ENCODE assay signal across 24 cellular contexts in genomic region chr7:149296368-149296767, GRCh38.
"Had no signal": no experiment of that assay in that cellular context is flagged by ENCODE, and none has a peak within 500 bp of the region (broad histone marks: within the 10 kb centered on the region; RNA-seq: fewer than 3 reads in every experiment).

No MANE protein-coding gene starts in this region.

- H3K27me3 ChIP-seq: dorsolateral prefrontal cortex, gastrocnemius medialis, neutrophil, right atrium auricular region, tibial nerve, upper lobe of left lung had no signal

- DNase-seq: dorsolateral prefrontal cortex; effector CD4-positive, alpha-beta T cell; foreskin fibroblast; gastrocnemius medialis; mucosa of descending colon; naive B cell; stimulated activated CD4-positive, alpha-beta T cell treated with anti-CD3 and anti-CD28 coated beads, Interleukin-12 subunit alpha, Interleukin-12 subunit beta, amount 100 ng/mL, for 4 hours; stimulated activated CD4-positive, alpha-beta T cell treated with anti-CD3 and anti-CD28 coated beads, Interleukin-1b, Interleukin-23, amount 100 ng/mL, for 48 hours; stimulated activated CD4-positive, alpha-beta T cell treated with anti-CD3 and anti-CD28 coated beads, Interleukin-4, amount 100 ng/mL, for 1 hour; stimulated activated CD8-positive, alpha-beta memory T cell treated with anti-CD3 and anti-CD28 coated beads, Interleukin-4, amount 100 ng/mL, for 48 hours; stimulated activated naive CD4-positive, alpha-beta T cell treated with Interleukin-2 at 50 U/mL for 16 hours; upper lobe of left lung had no signal

- H3K36me3 ChIP-seq: neutrophil had no signal

- H3K4me1 ChIP-seq: gastrocnemius medialis, prostate gland, right atrium auricular region, tibial nerve, upper lobe of left lung had no signal

- ATAC-seq: gastrocnemius medialis; mucosa of descending colon; natural killer cell treated with Interleukin-12 subunit alpha and Interleukin-12 subunit beta and Interleukin-15 and Interleukin-18, amount 100 ng/mL, for 72 hours; sciatic nerve had no signal

- H3K4me3 Mint-ChIP-seq: memory B cell; mesothelial cell of epicardium; natural killer cell treated with Interleukin-12 subunit alpha and Interleukin-12 subunit beta and Interleukin-15 and Interleukin-18, amount 100 ng/mL, for 72 hours; neural crest cell had no signal

- H3K27me3 Mint-ChIP-seq: memory B cell, naive B cell had no signal

- H3K4me3 ChIP-seq: dorsolateral prefrontal cortex, gastrocnemius medialis, lung, mucosa of descending colon, prostate gland, right atrium auricular region, smooth muscle cell, thoracic aorta, tibial nerve, upper lobe of left lung had no signal

- H3K27ac Mint-ChIP-seq: memory B cell; mesothelial cell of epicardium; natural killer cell treated with Interleukin-12 subunit alpha and Interleukin-12 subunit beta and Interleukin-15 and Interleukin-18, amount 100 ng/mL, for 72 hours had no signal

- H3K36me3 Mint-ChIP-seq: naive B cell; natural killer cell treated with Interleukin-12 subunit alpha and Interleukin-12 subunit beta and Interleukin-15 and Interleukin-18, amount 100 ng/mL, for 72 hours had no signal

- H3K27ac ChIP-seq: dorsolateral prefrontal cortex, gastrocnemius medialis, neutrophil, prostate gland, right atrium auricular region, thoracic aorta, tibial nerve, upper lobe of left lung had no signal

- H3K4me1 Mint-ChIP-seq: mesothelial cell of epicardium, naive B cell, neural crest cell had no signal

- H3K4me2 ChIP-seq: smooth muscle cell had no signal

- H3K9me3 ChIP-seq: gastrocnemius medialis, mucosa of descending colon, neutrophil, prostate gland, right atrium auricular region, thoracic aorta, upper lobe of left lung had no signal

- H3K9me3 Mint-ChIP-seq: natural killer cell treated with Interleukin-12 subunit alpha and Interleukin-12 subunit beta and Interleukin-15 and Interleukin-18, amount 100 ng/mL, for 72 hours had no signal
